ENCODE assay signal across 29 cellular contexts in the genomic region with DNA sequence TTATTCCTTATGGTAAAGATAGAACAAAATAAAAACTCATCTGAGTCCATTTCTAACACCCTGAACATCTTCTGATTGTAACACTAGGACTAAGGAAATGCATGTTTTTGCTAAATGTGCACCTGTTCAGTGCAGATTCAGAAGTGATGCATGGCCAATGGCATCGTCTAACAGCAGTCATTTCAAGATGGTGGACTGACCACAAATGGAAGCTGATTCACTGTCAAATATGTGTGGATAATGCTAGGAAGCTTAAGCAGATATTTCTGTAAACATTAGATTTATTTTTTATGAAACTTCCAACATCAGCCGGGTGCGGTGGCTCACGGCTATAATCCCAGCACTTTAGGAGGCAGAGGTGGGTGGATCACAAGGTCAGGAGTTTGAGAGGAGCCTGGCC.
"Had no signal": no experiment of that assay in that cellular context is flagged by ENCODE, and none has a peak within 500 bp of the region (broad histone marks: within the 10 kb centered on the region; RNA-seq: fewer than 3 reads in every experiment).

No MANE protein-coding gene starts in this region.

- H3K27ac ChIP-seq: left ventricle myocardium inferior, pancreas, prostate gland, suprapubic skin, thoracic aorta, tibial artery, upper lobe of right lung had no signal

- H3K27me3 ChIP-seq: pancreas, suprapubic skin, tibial artery, upper lobe of right lung had no signal

- H3K9me3 Mint-ChIP-seq: mesothelial cell of epicardium; nephron; stimulated activated naive B cell treated with anti-CD40 and anti-IgM and Interleukin-4, amounts not matched to agents 10 μg/mL and 1 μg/mL and 100 μg/mL, for 72 hours had no signal

- H3K9me3 ChIP-seq: left ventricle myocardium inferior, pancreas, prostate gland, suprapubic skin, thoracic aorta, tibial artery, upper lobe of right lung had no signal

- H3K36me3 ChIP-seq: left ventricle myocardium inferior, pancreas, prostate gland, suprapubic skin, thoracic aorta, tibial artery, upper lobe of right lung had no signal

- H3K27me3 Mint-ChIP-seq: stimulated activated naive B cell treated with anti-CD40 and anti-IgM and Interleukin-4, amounts not matched to agents 10 μg/mL and 1 μg/mL and 100 μg/mL, for 72 hours had no signal

- H3K27ac Mint-ChIP-seq: immature natural killer cell; mesothelial cell of epicardium; naive thymus-derived CD8-positive, alpha-beta T cell; nephron; stimulated activated naive B cell treated with anti-CD40 and anti-IgM and Interleukin-4, amounts not matched to agents 10 μg/mL and 1 μg/mL and 100 μg/mL, for 72 hours had no signal

- H3K4me3 ChIP-seq: left ventricle myocardium inferior, lung, pancreas, prostate gland, smooth muscle cell, suprapubic skin, thoracic aorta, tibial artery, upper lobe of right lung had no signal

- DNase-seq: hypothalamus; immature natural killer cell; islet precursor cell; left ventricle myocardium inferior; mesendoderm; naive thymus-derived CD8-positive, alpha-beta T cell; nucleus accumbens; pancreas; posterior cingulate gyrus; retina; right cardiac atrium; stimulated activated CD4-positive, alpha-beta T cell treated with anti-CD3 and anti-CD28 coated beads, Interleukin-1b, Interleukin-23, amount 100 ng/mL, for 48 hours; stimulated activated CD4-positive, alpha-beta T cell treated with anti-CD3 and anti-CD28 coated beads, Interleukin-2, amount 100 ng/mL, for 48 hours; stimulated activated CD4-positive, alpha-beta T cell treated with anti-CD3 and anti-CD28 coated beads, Interleukin-4, amount 100 ng/mL, for 4 hours; stimulated activated CD8-positive, alpha-beta memory T cell treated with anti-CD3 and anti-CD28 coated beads, Interleukin-4, amount 100 ng/mL, for 48 hours; stimulated activated naive B cell treated with anti-CD40 and anti-IgM and Interleukin-4, amounts not matched to agents 10 μg/mL and 1 μg/mL and 100 μg/mL, for 72 hours; stimulated activated naive CD8-positive, alpha-beta T cell treated with anti-CD3 and anti-CD28 coated beads, Interleukin-15, Interleukin-2, amounts not matched to agents 100 U/mL and 50 U/mL, for 24 hours; tibial artery; trophoblast cell; upper lobe of right lung had no signal

- H3K4me1 ChIP-seq: left ventricle myocardium inferior, pancreas, prostate gland, suprapubic skin, tibial artery, upper lobe of right lung had no signal

- H3K4me3 Mint-ChIP-seq: immature natural killer cell; mesothelial cell of epicardium; naive thymus-derived CD8-positive, alpha-beta T cell; nephron; neural crest cell; stimulated activated naive B cell treated with anti-CD40 and anti-IgM and Interleukin-4, amounts not matched to agents 10 μg/mL and 1 μg/mL and 100 μg/mL, for 72 hours had no signal

- H3K4me2 ChIP-seq: smooth muscle cell had no signal

- H3K4me1 Mint-ChIP-seq: immature natural killer cell; naive thymus-derived CD8-positive, alpha-beta T cell; neural crest cell; stimulated activated naive B cell treated with anti-CD40 and anti-IgM and Interleukin-4, amounts not matched to agents 10 μg/mL and 1 μg/mL and 100 μg/mL, for 72 hours had no signal

- H3K36me3 Mint-ChIP-seq: immature natural killer cell; mesothelial cell of epicardium; naive thymus-derived CD8-positive, alpha-beta T cell; stimulated activated naive B cell treated with anti-CD40 and anti-IgM and Interleukin-4, amounts not matched to agents 10 μg/mL and 1 μg/mL and 100 μg/mL, for 72 hours had no signal

- ATAC-seq: naive thymus-derived CD8-positive, alpha-beta T cell; pancreas; right cardiac atrium; sciatic nerve; stimulated activated naive B cell treated with anti-CD40 and anti-IgM and Interleukin-4, amounts not matched to agents 10 μg/mL and 1 μg/mL and 100 μg/mL, for 72 hours; stimulated activated naive CD8-positive, alpha-beta T cell treated with anti-CD3 and anti-CD28 coated beads, Interleukin-15, Interleukin-2, amounts not matched to agents 100 U/mL and 50 U/mL, for 24 hours; upper lobe of right lung had no signal
